ENCODE assay signal across 14 cellular contexts in genomic region chr18:45526120-45526841, GRCh38.
DNase-seq lines count a peak whose midpoint lies in the region; ATAC-seq lines count a peak whose summit lies in the region.
"Had no signal": no experiment of that assay in that cellular context is flagged by ENCODE, and none has a peak within 500 bp of the region (broad histone marks: within the 10 kb centered on the region; RNA-seq: fewer than 3 reads in every experiment).

No MANE protein-coding gene starts in this region.

- no peaks in the 10 kb centered on the region for H3K4me1 Mint-ChIP-seq in immature natural killer cell
- H3K4me1 Mint-ChIP-seq: IgD-negative memory B cell had no signal

- no peak overlapping the region for H3K27ac Mint-ChIP-seq in immature natural killer cell
- H3K27ac Mint-ChIP-seq: IgD-negative memory B cell had no signal

- H3K9me3 Mint-ChIP-seq in immature natural killer cell = no peaks in the 10 kb centered on the region
- H3K9me3 Mint-ChIP-seq: IgD-negative memory B cell had no signal

- peaks cover 0 to 17% (median 2%) of the 10 kb centered on the region in 3 donors for H3K27me3 Mint-ChIP-seq in immature natural killer cell (ENCODE audit: low read depth in 3 of 3)
- H3K27me3 Mint-ChIP-seq: IgD-negative memory B cell had no signal

- ATAC-seq in left ventricle myocardium superior (peak; percentile 42), GM18868 (IDR thresholded peaks at IDR 0.05; ENCODE audit: unreplicated experiment) (no peak)

- intact Hi-C loops in left ventricle myocardium superior (cut with micrococcal nuclease) = no loop called here

- H3K4me3 Mint-ChIP-seq in immature natural killer cell = no peak overlapping the region
- H3K4me3 Mint-ChIP-seq: IgD-negative memory B cell had no signal

- DNase-seq in NCI-H345 (lab: John Stamatoyannopoulos, UW) = peak; percentile 3
- DNase-seq in NCI-H345 treated with DMSO at 0.1 percent for 48 hours (lab: John Stamatoyannopoulos, UW; ENCODE audit: unreplicated experiment) = no peak
- DNase-seq in astrocyte of the hippocampus (ENCODE audit: low read depth, low spot score) = peak; percentile 60
- DNase-seq in left ventricle myocardium superior = no peak
- DNase-seq in stromal cell of bone marrow (ENCODE audit: low read depth) = peak; percentile 45
- no peak for DNase-seq in immature natural killer cell
- DNase-seq in glomerular visceral epithelial cell (ENCODE audit: extremely low spot score) = no peak
- DNase-seq: activated CD4-positive, alpha-beta T cell treated with anti-CD3 and anti-CD28 coated beads, Interleukin-2, amount 50 U/mL, for 4 hours; activated naive CD4-positive, alpha-beta T cell treated with anti-CD3 and anti-CD28 coated beads, Interleukin-2, amount 50 U/mL, for 16 hours; NCI-H2029; T-helper 2 cell; transverse colon had no signal

- no peaks in the 10 kb centered on the region for H3K36me3 Mint-ChIP-seq in immature natural killer cell
- H3K36me3 Mint-ChIP-seq: IgD-negative memory B cell had no signal

Comparison
In these comparisons a context has a peak if more than half of its experiments do, and no peak if none do; other contexts are left out.
1. DNase-seq: peak in NCI-H345 (single experiment), astrocyte of the hippocampus (single experiment) and stromal cell of bone marrow (single experiment); none in NCI-H345 treated with DMSO at 0.1 percent for 48 hours (single experiment), left ventricle myocardium superior (single experiment), immature natural killer cell (0 of 3) and glomerular visceral epithelial cell (single experiment).